Comparison of ENCODE assay signal across 7 cellular contexts in the genomic region with DNA sequence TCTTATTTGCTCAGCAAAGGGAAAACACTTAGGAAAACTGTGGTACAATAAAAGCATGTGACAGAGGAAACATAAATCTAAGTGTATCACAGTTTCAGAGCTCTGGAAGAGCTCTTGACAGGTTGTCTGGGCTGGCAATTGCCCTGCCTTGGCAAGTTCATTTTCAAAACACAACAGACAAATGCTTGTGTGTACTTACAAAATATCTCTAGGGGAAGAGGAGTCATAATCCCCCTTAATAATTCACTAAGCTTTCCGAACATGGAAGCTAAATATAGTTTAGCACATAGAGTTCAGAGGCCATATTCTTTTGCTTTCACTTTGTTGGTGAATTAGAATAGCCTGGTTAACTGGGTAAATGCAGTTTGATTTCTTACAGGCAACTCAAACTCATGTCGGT.
DNase-seq lines count a peak whose midpoint lies in the region; ATAC-seq and TF ChIP-seq lines count a peak whose summit lies in the region.

No MANE protein-coding gene starts in this region.

- H3K9ac ChIP-seq in KMS-11, result peak overlapping the region; percentile 22; the same call in 1 of the 2 replicates

- H2AFZ ChIP-seq in KMS-11 (ENCODE audit: low read depth), result no peak overlapping the region; the same call in 1 of the 2 replicates

- H4K20me1 ChIP-seq in KMS-11 (ENCODE audit: insufficient read depth), result no peaks in the 10 kb centered on the region

- no peaks in the 10 kb centered on the region for H3K27me3 ChIP-seq in KMS-11 (ENCODE audit: insufficient read depth, low read depth)
- no peaks in the 10 kb centered on the region for H3K27me3 ChIP-seq in esophagus muscularis mucosa

- DNase-seq in esophagus muscularis mucosa (ENCODE audit: extremely low spot score) (no peak), putamen (ENCODE audit: low spot score) (no peak), DMS53 treated with DMSO at 0.1 percent for 48 hours (lab: John Stamatoyannopoulos, UW; ENCODE audit: unreplicated experiment) (no peak)
- no peak for DNase-seq in stimulated activated effector memory CD8-positive, alpha-beta T cell treated with anti-CD3 and anti-CD28 coated beads, Interleukin-12 subunit alpha, Interleukin-12 subunit beta, amount 100 ng/mL, for 72 hours (ENCODE audit: low spot score in 2 of 2)
- DNase-seq in activated CD4-positive, CD25-positive, alpha-beta regulatory T cell (lab: John Stamatoyannopoulos, UW), result no peak

- H3K4me1 ChIP-seq in KMS-11 (ENCODE audit: low read depth, poor library complexity, severe bottlenecking), result peaks cover 11% of the 10 kb centered on the region
- H3K4me1 ChIP-seq in esophagus muscularis mucosa, result peaks cover 11 to 29% (median 23%) of the 10 kb centered on the region in 4 donors

- H3K4me3 ChIP-seq in KMS-11 (IDR thresholded peaks at IDR 0.05; ENCODE audit: insufficient read depth, low read depth, low read length) (no peak overlapping the region), esophagus muscularis mucosa (peak overlapping the region; percentile 30 to 38 (median 35))

- intact Hi-C loops in esophagus muscularis mucosa (cut with DNase I), result no loop called here

- H3K9me3 Mint-ChIP-seq in stimulated activated effector memory CD8-positive, alpha-beta T cell treated with anti-CD3 and anti-CD28 coated beads, Interleukin-12 subunit alpha, Interleukin-12 subunit beta, amount 100 ng/mL, for 72 hours, result peaks cover 3% of the 10 kb centered on the region

- no peak for TF ChIP-seq CTCF in KMS-11 (conservative IDR thresholded peaks at IDR 0.05; ENCODE audit: low read depth, low read length)
- TF ChIP-seq CTCF in esophagus muscularis mucosa (IDR thresholded peaks at IDR 0.05), result no peak

- peaks cover 16% of the 10 kb centered on the region for H3K4me1 Mint-ChIP-seq in stimulated activated effector memory CD8-positive, alpha-beta T cell treated with anti-CD3 and anti-CD28 coated beads, Interleukin-12 subunit alpha, Interleukin-12 subunit beta, amount 100 ng/mL, for 72 hours

- H3K27ac ChIP-seq in KMS-11, result no peak overlapping the region
- H3K27ac ChIP-seq in esophagus muscularis mucosa (replicated peaks in 1 of 4), result peak overlapping the region in 1 of 4 donors; percentile 32

- H3K4me3 Mint-ChIP-seq in stimulated activated effector memory CD8-positive, alpha-beta T cell treated with anti-CD3 and anti-CD28 coated beads, Interleukin-12 subunit alpha, Interleukin-12 subunit beta, amount 100 ng/mL, for 72 hours, result peak overlapping the region; percentile 39

- TF ChIP-seq POLR2A in esophagus muscularis mucosa (IDR thresholded peaks at IDR 0.05; ENCODE audit: low read depth), result no peak

- no peaks in the 10 kb centered on the region for H3K36me3 ChIP-seq in KMS-11 (ENCODE audit: insufficient read depth)
- no peaks in the 10 kb centered on the region for H3K36me3 ChIP-seq in esophagus muscularis mucosa

- TF ChIP-seq EP300 in esophagus muscularis mucosa (IDR thresholded peaks at IDR 0.05), result no peak

- WGBS in esophagus muscularis mucosa, result 30% methylated on average over 2 of the region's 2 CpGs

- H3K79me2 ChIP-seq in KMS-11 (ENCODE audit: insufficient read depth, low read depth), result no peaks in the 10 kb centered on the region

- H3K27ac Mint-ChIP-seq in stimulated activated effector memory CD8-positive, alpha-beta T cell treated with anti-CD3 and anti-CD28 coated beads, Interleukin-12 subunit alpha, Interleukin-12 subunit beta, amount 100 ng/mL, for 72 hours, result peak overlapping the region; percentile 26

- no peaks in the 10 kb centered on the region for H3K36me3 Mint-ChIP-seq in stimulated activated effector memory CD8-positive, alpha-beta T cell treated with anti-CD3 and anti-CD28 coated beads, Interleukin-12 subunit alpha, Interleukin-12 subunit beta, amount 100 ng/mL, for 72 hours

- H3K4me2 ChIP-seq in KMS-11, result peak overlapping the region; percentile 39; the same call in 1 of the 2 replicates

- peak; percentile 70 for ATAC-seq in GM19395 (IDR thresholded peaks at IDR 0.05; ENCODE audit: unreplicated experiment)
- no peak for ATAC-seq in stimulated activated effector memory CD8-positive, alpha-beta T cell treated with anti-CD3 and anti-CD28 coated beads, Interleukin-12 subunit alpha, Interleukin-12 subunit beta, amount 100 ng/mL, for 72 hours

- no peaks in the 10 kb centered on the region for H3K9me3 ChIP-seq in esophagus muscularis mucosa
